Comparison of ENCODE assay signal across 8 cellular contexts in genomic region chr11:84714316-84714780, GRCh38.
A peak's percentile ranks its signal among the peaks of the same experiment; 100 is the strongest.
DNase-seq lines count a peak whose midpoint lies in the region; ATAC-seq and TF ChIP-seq lines count a peak whose summit lies in the region.

No MANE protein-coding gene starts in this region.

- TF ChIP-seq POLR2A in transverse colon (IDR thresholded peaks at IDR 0.05): no peak

- H3K4me3 Mint-ChIP-seq in Caco-2 (ENCODE audit: unreplicated experiment): no peak overlapping the region
- H3K4me3 Mint-ChIP-seq in activated naive CD4-positive, alpha-beta T cell treated with anti-CD3 and anti-CD28 coated beads, Interleukin-2, amount 50 U/mL, for 24 hours: no peak overlapping the region

- H3K36me3 ChIP-seq in Caco-2 (ENCODE audit: control insufficient read depth, insufficient read depth, low read length) (no peaks in the 10 kb centered on the region), transverse colon (no peaks in the 10 kb centered on the region)

- TF ChIP-seq CTCF in Caco-2 (IDR thresholded peaks at IDR 0.05; ENCODE audit: insufficient read depth in 1 of 2, low read depth in 1 of 2, low read length in 1 of 2, severe bottlenecking in 1 of 2, unreplicated experiment in 1 of 2) (peak; percentile 89 to 95), transverse colon (IDR thresholded peaks at IDR 0.05) (peak in 4 of 5 experiments; percentile 44 to 64 (median 51))

- no peaks in the 10 kb centered on the region for H3K9me3 ChIP-seq in Caco-2
- H3K9me3 ChIP-seq in transverse colon: no peaks in the 10 kb centered on the region

- H3K36me3 Mint-ChIP-seq in Caco-2 (ENCODE audit: insufficient read depth, unreplicated experiment): no peaks in the 10 kb centered on the region
- H3K36me3 Mint-ChIP-seq in activated naive CD4-positive, alpha-beta T cell treated with anti-CD3 and anti-CD28 coated beads, Interleukin-2, amount 50 U/mL, for 24 hours: no peaks in the 10 kb centered on the region

- H3K4me1 ChIP-seq in Caco-2 (no peaks in the 10 kb centered on the region), transverse colon (no peaks in the 10 kb centered on the region)

- DNase-seq in Caco-2: peak; percentile 85 to 89
- DNase-seq in NCI-H2029 treated with DMSO at 0.1 percent for 48 hours (lab: John Stamatoyannopoulos, UW): peak; percentile 11
- DNase-seq in iPS-NIHi11 (ENCODE audit: low spot score): peak; percentile 76
- DNase-seq in transverse colon: peak; percentile 65
- no peak for DNase-seq in ureter (ENCODE audit: low spot score)

- peaks cover 4% of the 10 kb centered on the region for H3K27me3 Mint-ChIP-seq in Caco-2 (ENCODE audit: insufficient read depth, unreplicated experiment)
- H3K27me3 Mint-ChIP-seq in activated naive CD4-positive, alpha-beta T cell treated with anti-CD3 and anti-CD28 coated beads, Interleukin-2, amount 50 U/mL, for 24 hours: no peaks in the 10 kb centered on the region

- no peaks in the 10 kb centered on the region for H3K9me3 Mint-ChIP-seq in Caco-2 (ENCODE audit: unreplicated experiment)
- H3K9me3 Mint-ChIP-seq in activated naive CD4-positive, alpha-beta T cell treated with anti-CD3 and anti-CD28 coated beads, Interleukin-2, amount 50 U/mL, for 24 hours: no peaks in the 10 kb centered on the region

- TF ChIP-seq EP300 in transverse colon (IDR thresholded peaks at IDR 0.05; ENCODE audit: low read depth): no peak

- CTCF ChIA-PET in Caco-2 (lab: Charles Lee): no interaction called here

- POLR2A ChIA-PET in Caco-2 (lab: Charles Lee): no interaction called here

- no TSS peak for BruUV-seq in Caco-2 (replicated peaks; lab: Mats Ljungman, UMichigan)

- in situ Hi-C loops in transverse colon (cut with MboI; ENCODE audit: low pct_ligation_motif_present in 1 of 4, low pct_unique_long_range_greater_than_20kb in 1 of 4, low sequenced_read_pairs in 3 of 4): no loop called here

- H3K27ac ChIP-seq in transverse colon: no peak overlapping the region

- 10 to 40% methylated on average over 1 of the region's 1 CpG for WGBS in transverse colon (ENCODE audit: low coverage in 1 of 2), 2 donors

- H3K4me1 Mint-ChIP-seq in Caco-2 (ENCODE audit: low read depth, unreplicated experiment): no peaks in the 10 kb centered on the region
- no peaks in the 10 kb centered on the region for H3K4me1 Mint-ChIP-seq in activated naive CD4-positive, alpha-beta T cell treated with anti-CD3 and anti-CD28 coated beads, Interleukin-2, amount 50 U/mL, for 24 hours

- intact Hi-C loops in Caco-2 (cut with micrococcal nuclease; ENCODE audit: unreplicated experiment): loop anchor here (1.0 to 10.0 kb wide), 4 partner anchors 22 to 330 kb away; no protein-coding TSS in a partner anchor
- intact Hi-C loops in transverse colon (cut with DNase I; ENCODE audit: low total_unique reads): no loop called here

- no peak overlapping the region for H3K27ac Mint-ChIP-seq in Caco-2 (ENCODE audit: unreplicated experiment)
- H3K27ac Mint-ChIP-seq in activated naive CD4-positive, alpha-beta T cell treated with anti-CD3 and anti-CD28 coated beads, Interleukin-2, amount 50 U/mL, for 24 hours: peak overlapping the region; percentile 44

- H3K27me3 ChIP-seq in Caco-2 (replicated peaks; ENCODE audit: control insufficient read depth, insufficient read depth, low read length): no peaks in the 10 kb centered on the region
- H3K27me3 ChIP-seq in transverse colon: no peaks in the 10 kb centered on the region

- H3K4me3 ChIP-seq in Caco-2 (ENCODE audit: low read depth, low read length) (no peak overlapping the region), transverse colon (no peak overlapping the region)

- ATAC-seq in GM18858 (IDR thresholded peaks at IDR 0.05; ENCODE audit: unreplicated experiment): peak; percentile 72
- peak; percentile 94 for ATAC-seq in HG02981 (IDR thresholded peaks at IDR 0.05; ENCODE audit: unreplicated experiment)
